ENCODE assay signal across 16 cellular contexts in the genomic region with DNA sequence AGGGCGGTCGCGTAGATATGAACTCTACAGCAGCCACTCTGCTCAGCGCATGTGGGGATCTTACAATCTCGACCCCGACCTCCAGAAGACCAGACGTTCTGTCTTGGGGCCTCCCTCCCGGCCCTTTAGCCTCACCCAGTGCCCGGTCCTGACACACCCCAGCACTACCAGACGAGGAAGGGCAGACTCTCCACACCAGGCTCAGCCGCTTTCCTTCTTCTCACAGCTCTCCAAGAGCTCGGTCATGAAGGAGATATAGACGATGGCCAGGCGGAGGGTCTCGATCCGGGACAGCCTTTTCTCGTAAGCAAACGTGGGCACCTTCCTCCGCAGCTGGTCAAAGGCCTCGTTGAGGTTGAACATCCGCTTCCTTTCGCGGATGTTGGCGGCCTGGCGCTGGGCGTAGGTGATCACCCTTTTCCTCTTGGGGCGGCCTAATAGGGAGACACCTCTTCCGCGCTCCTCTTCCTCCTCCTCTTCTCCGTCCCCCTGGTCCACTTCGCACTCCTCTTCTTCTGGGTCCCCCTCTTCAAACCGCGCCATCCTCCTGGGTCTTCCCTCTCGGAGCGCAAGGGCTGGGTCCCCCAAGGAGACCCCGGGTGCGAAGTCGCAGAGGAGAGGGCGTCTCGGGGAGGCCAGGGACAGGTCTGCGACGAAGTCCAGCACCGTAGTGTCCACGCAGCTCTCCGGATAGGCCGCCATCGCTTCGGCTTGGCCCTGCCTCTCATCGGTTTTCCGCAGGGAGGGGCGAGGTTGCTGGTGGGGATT. TPM values are rescaled to one million over a fixed set of nuclear protein-coding genes. Genes with fewer than 3 reads are reported as not detected.
DNase-seq lines count a peak whose midpoint lies in the region; ATAC-seq and TF ChIP-seq lines count a peak whose summit lies in the region.
"Had no signal": no experiment of that assay in that cellular context is flagged by ENCODE, and none has a peak within 500 bp of the region (broad histone marks: within the 10 kb centered on the region; RNA-seq: fewer than 3 reads in every experiment).

A gene with protein sequence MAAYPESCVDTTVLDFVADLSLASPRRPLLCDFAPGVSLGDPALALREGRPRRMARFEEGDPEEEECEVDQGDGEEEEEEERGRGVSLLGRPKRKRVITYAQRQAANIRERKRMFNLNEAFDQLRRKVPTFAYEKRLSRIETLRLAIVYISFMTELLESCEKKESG (minus strand): TSS at position 761 of the 768 bp plus-strand sequence. CDS start 59 bp downstream, at position 702.

- peak within 1 kb of the TSS; percentile 71 for H3K4me3 Mint-ChIP-seq in osteocyte (ENCODE audit: unreplicated experiment)

- H3K4me1 ChIP-seq in ACC112 (ENCODE audit: control insufficient read depth, insufficient read depth, low read length, unreplicated experiment) (no peaks in the 10 kb centered on the region), HUES64 (ENCODE audit: insufficient read depth, low read length) (peaks cover 19% of the 10 kb centered on the region), right cardiac atrium (ENCODE audit: control insufficient read depth, insufficient read depth, low read length) (peaks cover 3% of the 10 kb centered on the region)
- H3K4me1 ChIP-seq: pancreas had no signal

- peak within 1 kb of the TSS; percentile 14 for H3K4me3 ChIP-seq in ACC112 (ENCODE audit: low read depth, low read length)
- peak within 1 kb of the TSS; percentile 54 for H3K4me3 ChIP-seq in HUES64 (ENCODE audit: low read length)
- peak within 1 kb of the TSS; percentile 45 for H3K4me3 ChIP-seq in right cardiac atrium (ENCODE audit: low read length)
- H3K4me3 ChIP-seq: body of pancreas, pancreas, SJSA1 had no signal

- peaks cover 12% of the 10 kb centered on the region for H3K36me3 Mint-ChIP-seq in osteocyte (ENCODE audit: unreplicated experiment)

- WGBS in HUES64, result 1% methylated on average over 51 of the region's 51 CpGs
- WGBS in right cardiac atrium, result 4% methylated on average over 51 of the region's 51 CpGs

- H3K9me3 Mint-ChIP-seq in osteocyte (ENCODE audit: unreplicated experiment), result no peaks in the 10 kb centered on the region

- no peak for TF ChIP-seq CTCF in osteocyte (IDR thresholded peaks at IDR 0.05)

- H3K27ac ChIP-seq in ACC112 (ENCODE audit: low read depth, low read length) (no peak within 1 kb of the TSS), HUES64 (ENCODE audit: low read depth, low read length) (no peak within 1 kb of the TSS), right cardiac atrium (ENCODE audit: low read length) (no peak within 1 kb of the TSS)
- H3K27ac ChIP-seq: body of pancreas, pancreas, SJSA1, transverse colon, WERI-Rb-1 had no signal

- peak; percentile 16 to 63 for ATAC-seq in right cardiac atrium
- no peak for ATAC-seq in HG02885 (IDR thresholded peaks at IDR 0.05; ENCODE audit: poor library complexity, unreplicated experiment)
- no peak for ATAC-seq in GM21825 (IDR thresholded peaks at IDR 0.05; ENCODE audit: unreplicated experiment)
- ATAC-seq: body of pancreas, pancreas had no signal

- H3K27me3 ChIP-seq in ACC112 (ENCODE audit: insufficient read depth, low read length), result peaks cover 42% of the 10 kb centered on the region
- H3K27me3 ChIP-seq in HUES64 (ENCODE audit: insufficient read depth, low read length), result peaks cover 81% of the 10 kb centered on the region
- no peaks in the 10 kb centered on the region for H3K27me3 ChIP-seq in right cardiac atrium (ENCODE audit: control insufficient read depth, insufficient read depth)
- H3K27me3 ChIP-seq: SJSA1 had no signal

- no peaks in the 10 kb centered on the region for H3K79me2 ChIP-seq in ACC112 (ENCODE audit: control insufficient read depth, insufficient read depth, low read length, unreplicated experiment)

- H3K27ac Mint-ChIP-seq in osteocyte (ENCODE audit: unreplicated experiment), result no peak within 1 kb of the TSS

- intact Hi-C loops in right cardiac atrium (cut with DNase I), result no loop called here

- H2AFZ ChIP-seq in ACC112 (ENCODE audit: low read length, unreplicated experiment), result no peak within 1 kb of the TSS

- no peak within 1 kb of the TSS; the same call in 1 of the 2 replicates for H3K9ac ChIP-seq in HUES64 (ENCODE audit: low read depth, low read length)

- no peaks in the 10 kb centered on the region for H3K36me3 ChIP-seq in ACC112 (ENCODE audit: insufficient read depth, low read length)
- H3K36me3 ChIP-seq in HUES64 (ENCODE audit: insufficient read depth, low read length), result no peaks in the 10 kb centered on the region
- H3K36me3 ChIP-seq: pancreas, SJSA1, transverse colon, WERI-Rb-1 had no signal

- H3K4me1 Mint-ChIP-seq in osteocyte (ENCODE audit: unreplicated experiment), result peaks cover 20% of the 10 kb centered on the region

- H3K9me3 ChIP-seq in HUES64 (ENCODE audit: insufficient read depth, low read depth, low read length), result no peaks in the 10 kb centered on the region
- H3K9me3 ChIP-seq in right cardiac atrium (ENCODE audit: control insufficient read depth, low read length), result no peaks in the 10 kb centered on the region
- H3K9me3 ChIP-seq: body of pancreas, pancreas, SJSA1, transverse colon had no signal

- H3K27me3 Mint-ChIP-seq in osteocyte (ENCODE audit: unreplicated experiment), result peaks cover 57% of the 10 kb centered on the region

- DNase-seq in right cardiac atrium (peak in 2 of 3 donors; percentile 26 to 41), osteocyte (ENCODE audit: extremely low spot score, unreplicated experiment) (no peak), NCI-H1694 treated with DMSO at 0.1 percent for 48 hours (lab: John Stamatoyannopoulos, UW) (no peak)
- DNase-seq in activated CD4-positive, CD25-positive, alpha-beta regulatory T cell treated with anti-CD3 and anti-CD28 coated beads, Interleukin-2, amount 50 U/mL, for 72 hours, result no peak
- DNase-seq: activated T-cell treated with anti-CD3 and anti-CD28 coated beads for 4 hours, body of pancreas, NCI-H524 treated with DMSO at 0.1 percent for 48 hours, transverse colon, WERI-Rb-1 had no signal

RNA-seq across cellular contexts. Expression of the gene that starts here (rescaled TPM):
- not detected for polyA plus RNA-seq in HUES64 (2013, experiment 1 of 2)
- polyA plus RNA-seq in HUES64 (2013, experiment 2 of 2), result not detected
- not detected for total RNA-seq in right cardiac atrium
- not detected for polyA plus RNA-seq in right cardiac atrium
- total RNA-seq in osteocyte, result not detected in 2 replicates
- total RNA-seq: body of pancreas, pancreas, SJSA1, transverse colon had no signal
- polyA plus RNA-seq: esophagus, pancreas had no signal

Comparison
In these comparisons a context has a peak if more than half of its experiments do, and no peak if none do; other contexts are left out.
1. Peak in DNase-seq, ATAC-seq and H3K4me3 ChIP-seq in right cardiac atrium; RNA of the gene not detected or under 1 TPM.